Comparison of ENCODE assay signal across 8 cellular contexts in genomic region chr17:40218740-40219072, GRCh38. TPM values are rescaled to one million over a fixed set of nuclear protein-coding genes. Genes with fewer than 3 reads are reported as not detected.
DNase-seq lines count a peak whose midpoint lies in the region; ATAC-seq and TF ChIP-seq lines count a peak whose summit lies in the region.

No MANE protein-coding gene starts in this region.

- H3K4me1 Mint-ChIP-seq in stimulated activated naive CD8-positive, alpha-beta T cell treated with anti-CD3 and anti-CD28 coated beads, Interleukin-15, Interleukin-2, amounts not matched to agents 100 ng/mL and 50 ng/mL, for 24 hours (ENCODE audit: low read depth), result peaks cover 33% of the 10 kb centered on the region

- POLR2A ChIA-PET in PC-9 (lab: Charles Lee; ENCODE audit: unreplicated experiment), result interaction anchor here (0.7 to 1.0 kb wide), 5 partner anchors 10 to 513 kb away, joined by 4 to 14 read pairs (median 9); no protein-coding TSS in a partner anchor

- H4K20me1 ChIP-seq in PC-9 (ENCODE audit: insufficient read depth) (no peaks in the 10 kb centered on the region), neural cell (ENCODE audit: insufficient read depth) (no peaks in the 10 kb centered on the region)

- H3K9ac ChIP-seq in neural cell (ENCODE audit: low read length), result peak overlapping the region; percentile 96

- intact Hi-C loops in PC-9 (cut with micrococcal nuclease; ENCODE audit: unreplicated experiment), result loop anchor here (2.0 kb wide), 1 partner anchor 64 kb away; no protein-coding TSS in a partner anchor

- no peaks in the 10 kb centered on the region for H3K9me3 Mint-ChIP-seq in stimulated activated naive CD8-positive, alpha-beta T cell treated with anti-CD3 and anti-CD28 coated beads, Interleukin-15, Interleukin-2, amounts not matched to agents 100 ng/mL and 50 ng/mL, for 24 hours

- H3K9me3 ChIP-seq in PC-9 (ENCODE audit: insufficient read depth, low read depth) (no peaks in the 10 kb centered on the region), neural cell (ENCODE audit: low read length) (no peaks in the 10 kb centered on the region)

- peak overlapping the region; percentile 98 for H3K27ac Mint-ChIP-seq in stimulated activated naive CD8-positive, alpha-beta T cell treated with anti-CD3 and anti-CD28 coated beads, Interleukin-15, Interleukin-2, amounts not matched to agents 100 ng/mL and 50 ng/mL, for 24 hours

- H3K9me2 ChIP-seq in PC-9 (ENCODE audit: insufficient read depth), result no peaks in the 10 kb centered on the region
- no peaks in the 10 kb centered on the region for H3K9me2 ChIP-seq in neural cell (ENCODE audit: insufficient read depth, low read length)

- CTCF ChIA-PET in PC-9 (lab: Charles Lee), result no interaction called here

- ATAC-seq in HG03571 (IDR thresholded peaks at IDR 0.05; ENCODE audit: unreplicated experiment), result peak; percentile 45

- peak overlapping the region; percentile 68 for H3K4me3 ChIP-seq in PC-9
- H3K4me3 ChIP-seq in foreskin fibroblast (ENCODE audit: low read depth in 1 of 2, low read length in 2 of 2), result peak overlapping the region; percentile 59 to 95
- peak overlapping the region; percentile 96 for H3K4me3 ChIP-seq in neural cell (ENCODE audit: low read length)

- TF ChIP-seq CTCF in PC-9 (conservative IDR thresholded peaks at IDR 0.05) (no peak), foreskin fibroblast (IDR thresholded peaks at IDR 0.05; ENCODE audit: low read depth, low read length) (no peak), neural cell (IDR thresholded peaks at IDR 0.05; ENCODE audit: poor library complexity, severe bottlenecking) (no peak)

- H3K4me3 Mint-ChIP-seq in stimulated activated naive CD8-positive, alpha-beta T cell treated with anti-CD3 and anti-CD28 coated beads, Interleukin-15, Interleukin-2, amounts not matched to agents 100 ng/mL and 50 ng/mL, for 24 hours, result peak overlapping the region; percentile 92

- no peak for TF ChIP-seq RAD21 in neural cell (conservative IDR thresholded peaks at IDR 0.05)

- peaks cover 4% of the 10 kb centered on the region for H3K36me3 Mint-ChIP-seq in stimulated activated naive CD8-positive, alpha-beta T cell treated with anti-CD3 and anti-CD28 coated beads, Interleukin-15, Interleukin-2, amounts not matched to agents 100 ng/mL and 50 ng/mL, for 24 hours (ENCODE audit: low read depth)

- H3K27ac ChIP-seq in PC-9 (peak overlapping the region; percentile 87), neural cell (ENCODE audit: low read length) (peak overlapping the region; percentile 100)

- peaks cover 11% of the 10 kb centered on the region; the same call in 1 of the 2 replicates for H3K4me1 ChIP-seq in PC-9 (replicated peaks; ENCODE audit: insufficient read depth)

- H3K27me3 ChIP-seq in PC-9 (ENCODE audit: insufficient read depth, low read depth) (no peaks in the 10 kb centered on the region), neural cell (ENCODE audit: insufficient read depth, low read depth, low read length) (no peaks in the 10 kb centered on the region)

- H3K79me2 ChIP-seq in PC-9 (ENCODE audit: low read depth), result peaks cover 33% of the 10 kb centered on the region
- H3K79me2 ChIP-seq in neural cell (replicated peaks; ENCODE audit: insufficient read depth, low read length), result peaks cover 17% of the 10 kb centered on the region

- H3K36me3 ChIP-seq in PC-9 (ENCODE audit: low read depth) (no peaks in the 10 kb centered on the region), neural cell (ENCODE audit: insufficient read depth, low read length) (no peaks in the 10 kb centered on the region)

- no TSS peak for BruUV-seq in PC-9 (replicated peaks; lab: Mats Ljungman, UMichigan)

- peaks cover 11% of the 10 kb centered on the region; the same call in 1 of the 2 replicates for H3F3A ChIP-seq in PC-9 (ENCODE audit: insufficient read depth, low read depth)
- no peaks in the 10 kb centered on the region for H3F3A ChIP-seq in neural cell (ENCODE audit: insufficient read depth, low read length, poor library complexity, severe bottlenecking)

- H2AFZ ChIP-seq in PC-9 (peak overlapping the region; percentile 91), neural cell (ENCODE audit: low read depth, low read length) (peak overlapping the region; percentile 92)

- H3K27me3 Mint-ChIP-seq in stimulated activated naive CD8-positive, alpha-beta T cell treated with anti-CD3 and anti-CD28 coated beads, Interleukin-15, Interleukin-2, amounts not matched to agents 100 ng/mL and 50 ng/mL, for 24 hours, result no peaks in the 10 kb centered on the region

- H3K4me2 ChIP-seq in PC-9 (peak overlapping the region; percentile 67), neural cell (ENCODE audit: low read length) (peak overlapping the region; percentile 63)

- DNase-seq in activated gamma-delta T cell treated with Interleukin-2 at 50 U/mL for 16 hours (peak; percentile 63), activated gamma-delta T cell (lab: John Stamatoyannopoulos, UW) (no peak), PC-9 (peak; percentile 45 to 48), foreskin fibroblast (peak; percentile 64 to 83)
- peak; percentile 90 for DNase-seq in activated effector memory CD4-positive, alpha-beta T cell treated with anti-CD3 and anti-CD28 coated beads, Interleukin-2, amount 50 U/mL, for 16 hours

- peak; percentile 71 for TF ChIP-seq EP300 in neural cell (conservative IDR thresholded peaks at IDR 0.05; ENCODE audit: poor library complexity, severe bottlenecking)

TF ChIP-seq in neural cell, 6 proteins besides CTCF, POLR2A, EP300 and RAD21:
- TF ChIP-seq EZH2 (IDR thresholded peaks at IDR 0.05; ENCODE audit: borderline replicate concordance, insufficient read depth, low read length, poor library complexity, severe bottlenecking) (no peak), MXI1 (conservative IDR thresholded peaks at IDR 0.05; ENCODE audit: poor library complexity, severe bottlenecking) (peak; percentile 59)

RNA-seq across cellular contexts. Expression of gene WIPF2, which starts 0.4 kb away (rescaled TPM):
- total RNA-seq in PC-9 (2021), result 23.4 and 37.2 TPM in 2 replicates
- 8.6 and 11.5 TPM in 2 replicates for polyA plus RNA-seq in neural cell
- 8.5 and 11.3 TPM in 2 replicates for polyA minus RNA-seq in neural cell

RNA-seq across cellular contexts. Expression of gene RAPGEFL1, which starts 41.4 kb away (rescaled TPM):
- 14.0 and 14.9 TPM in 2 replicates for total RNA-seq in PC-9 (2021)
- polyA plus RNA-seq in neural cell, result 15.5 and 15.6 TPM in 2 replicates
- polyA minus RNA-seq in neural cell, result 11.5 and 14.9 TPM in 2 replicates
